In the genomic region with DNA sequence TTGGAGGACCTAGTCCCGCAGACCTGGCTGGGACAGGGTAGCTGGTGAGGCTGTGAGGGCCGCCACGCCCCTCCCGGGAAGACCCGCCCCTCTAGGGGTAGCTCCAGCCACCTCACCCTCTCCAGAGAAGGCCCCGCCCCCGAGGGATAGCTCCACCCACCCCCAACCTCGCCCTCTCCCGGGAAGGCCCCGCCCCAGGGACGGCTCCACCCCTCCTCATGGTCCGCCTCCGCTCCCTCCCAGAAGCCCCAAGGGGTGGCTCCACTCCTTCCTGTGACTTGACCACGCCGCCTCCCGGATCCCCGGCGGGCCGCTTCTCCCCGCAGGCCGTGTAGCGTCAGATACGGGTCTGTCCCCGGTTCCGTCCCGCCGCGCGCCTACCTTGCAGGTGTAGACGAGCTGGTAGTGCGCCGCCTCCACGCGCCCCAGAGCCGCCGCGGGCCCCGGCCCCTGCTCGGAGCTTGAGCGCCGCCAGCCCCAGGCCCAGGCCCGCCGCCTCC, we compare ENCODE assay signal across 1 cellular context.
TF ChIP-seq lines count a peak whose summit lies in the region.

No MANE protein-coding gene starts in this region.

TF ChIP-seq in IMR-90, 13 proteins besides CTCF, POLR2A, EP300 and RAD21:
- no peak for TF ChIP-seq NFE2L2 (IDR thresholded peaks at IDR 0.05; ENCODE audit: low read depth, low read length)
- TF ChIP-seq CHD1 (IDR thresholded peaks at IDR 0.05; ENCODE audit: low read depth, low read length) = no peak
- no peak for TF ChIP-seq ELK1 (IDR thresholded peaks at IDR 0.05; ENCODE audit: borderline replicate concordance, low read depth, low read length)
- TF ChIP-seq RFX5 (IDR thresholded peaks at IDR 0.05; ENCODE audit: low read depth, low read length) = no peak
- TF ChIP-seq BHLHE40 (IDR thresholded peaks at IDR 0.05; ENCODE audit: low read depth, low read length) = no peak
- no peak for TF ChIP-seq SMC3 (IDR thresholded peaks at IDR 0.05; ENCODE audit: low read depth, low read length)
- no peak for TF ChIP-seq MAFK (IDR thresholded peaks at IDR 0.05; ENCODE audit: low read depth, low read length)
- TF ChIP-seq RCOR1 (IDR thresholded peaks at IDR 0.05; ENCODE audit: insufficient replicate concordance, low read length) = no peak
- TF ChIP-seq FOS (IDR thresholded peaks at IDR 0.05; ENCODE audit: low read depth, low read length) = no peak
- no peak for TF ChIP-seq CEBPB (IDR thresholded peaks at IDR 0.05; ENCODE audit: low read depth, low read length)
- TF ChIP-seq, protein P1, sequence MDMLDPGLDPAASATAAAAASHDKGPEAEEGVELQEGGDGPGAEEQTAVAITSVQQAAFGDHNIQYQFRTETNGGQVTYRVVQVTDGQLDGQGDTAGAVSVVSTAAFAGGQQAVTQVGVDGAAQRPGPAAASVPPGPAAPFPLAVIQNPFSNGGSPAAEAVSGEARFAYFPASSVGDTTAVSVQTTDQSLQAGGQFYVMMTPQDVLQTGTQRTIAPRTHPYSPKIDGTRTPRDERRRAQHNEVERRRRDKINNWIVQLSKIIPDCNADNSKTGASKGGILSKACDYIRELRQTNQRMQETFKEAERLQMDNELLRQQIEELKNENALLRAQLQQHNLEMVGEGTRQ (IDR thresholded peaks at IDR 0.05; ENCODE audit: low read depth, low read length) = no peak
- TF ChIP-seq MXI1 (IDR thresholded peaks at IDR 0.05; ENCODE audit: borderline replicate concordance, low read depth, low read length) = peak; percentile 71
- peak; percentile 64; the same call in 1 of the 2 replicates for TF ChIP-seq MAZ (IDR thresholded peaks at IDR 0.05; ENCODE audit: borderline replicate concordance, low read depth, low read length)
